1 cellular context compared by ENCODE assay signal in the genomic region with DNA sequence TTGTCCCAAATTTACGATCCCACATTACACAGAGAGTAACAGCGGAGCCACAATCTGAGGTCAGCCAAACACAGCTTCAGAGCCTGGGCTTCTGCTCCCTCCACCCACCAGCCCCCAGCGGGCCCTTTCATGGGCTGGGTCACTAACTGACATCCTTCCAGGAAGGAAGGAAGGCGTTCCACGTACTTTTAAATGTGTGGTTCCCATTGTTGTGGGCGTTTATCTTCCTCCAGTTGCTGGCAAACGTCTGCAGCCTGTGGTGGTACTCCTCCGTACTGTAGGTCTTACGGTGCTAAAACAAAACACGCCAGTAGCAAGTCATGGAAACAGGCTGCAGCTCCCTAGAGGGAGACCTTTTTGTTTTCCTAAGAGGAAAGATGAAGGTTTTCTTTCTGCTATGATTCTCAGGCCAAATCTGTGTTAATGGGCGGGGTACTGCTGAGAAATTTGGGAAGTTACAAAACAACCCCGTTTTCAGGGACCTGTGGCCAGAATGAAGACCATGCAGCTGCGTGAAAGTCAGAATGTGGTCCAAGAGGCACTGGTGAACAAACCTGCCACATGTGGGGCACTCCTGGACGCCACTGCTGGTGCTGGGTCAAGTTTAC.
TF ChIP-seq lines count a peak whose summit lies in the region.

No MANE protein-coding gene starts in this region.

TF ChIP-seq in K562, 482 proteins besides CTCF, POLR2A, EP300 and RAD21 (continued from another document and continues in another):
- TF ChIP-seq KDM1A (IDR thresholded peaks at IDR 0.05) (peak; percentile 55 to 68; a peak in 3 of 4 replicates), RUNX1 (IDR thresholded peaks at IDR 0.05; ENCODE audit: low read depth) (no peak), RBBP5 (IDR thresholded peaks at IDR 0.05; ENCODE audit: borderline replicate concordance, insufficient read depth, low read length, poor library complexity, severe bottlenecking) (no peak), SMARCA4 (IDR thresholded peaks at IDR 0.05) (peak; percentile 70), NONO (IDR thresholded peaks at IDR 0.05; ENCODE audit: low read depth in 2 of 2, low read length in 1 of 2) (0 out of 4 replicates have a peak, but pooled peaks of 1 of the 2 experiments have one; percentile 34), ZNF778 (CRISPR knock-in tag; IDR thresholded peaks at IDR 0.05) (no peak), STAG1 (CRISPR knock-in tag; IDR thresholded peaks at IDR 0.05; ENCODE audit: borderline replicate concordance) (no peak), MAFK (IDR thresholded peaks at IDR 0.05; ENCODE audit: low read length) (no peak), ZNF174 (CRISPR knock-in tag; IDR thresholded peaks at IDR 0.05) (no peak), SIX5 (IDR thresholded peaks at IDR 0.05; ENCODE audit: borderline replicate concordance in 1 of 2, insufficient read depth in 1 of 2, low read depth in 1 of 2, low read length in 2 of 2) (no peak), ZNF699 (CRISPR knock-in tag; IDR thresholded peaks at IDR 0.05; ENCODE audit: insufficient replicate concordance) (no peak), BHLHE40 (IDR thresholded peaks at IDR 0.05; ENCODE audit: low read length) (no peak; the same call in 1 of the 2 replicates), L3MBTL2 (IDR thresholded peaks at IDR 0.05) (no peak), FOSL1 (tag; conservative IDR thresholded peaks at IDR 0.05) (no peak), TBL1XR1 (IDR thresholded peaks at IDR 0.05; ENCODE audit: low read length in 2 of 2) (no peak), MCM5 (IDR thresholded peaks at IDR 0.05; ENCODE audit: low read depth) (no peak), ZNF717 (CRISPR knock-in tag; IDR thresholded peaks at IDR 0.05) (no peak), SP1 (CRISPR knock-in tag; IDR thresholded peaks at IDR 0.05) (no peak), U2AF2 (optimal IDR thresholded peaks at IDR 0.05; ENCODE audit: low read depth, low read length) (no peak), ZC3H11A (IDR thresholded peaks at IDR 0.05; ENCODE audit: low read depth, low read length) (no peak), CBX8 (IDR thresholded peaks at IDR 0.05; ENCODE audit: borderline replicate concordance, extremely low read depth, low read depth, low read length, poor library complexity, severe bottlenecking) (no peak), FOXA1 (IDR thresholded peaks at IDR 0.05; ENCODE audit: borderline replicate concordance) (no peak), CBX3 (IDR thresholded peaks at IDR 0.05; ENCODE audit: borderline replicate concordance in 1 of 2, low read length in 2 of 2) (peak in 1 of 2 experiments; percentile 37; a peak in 1 of 3 replicates)
- TF ChIP-seq, protein P1, sequence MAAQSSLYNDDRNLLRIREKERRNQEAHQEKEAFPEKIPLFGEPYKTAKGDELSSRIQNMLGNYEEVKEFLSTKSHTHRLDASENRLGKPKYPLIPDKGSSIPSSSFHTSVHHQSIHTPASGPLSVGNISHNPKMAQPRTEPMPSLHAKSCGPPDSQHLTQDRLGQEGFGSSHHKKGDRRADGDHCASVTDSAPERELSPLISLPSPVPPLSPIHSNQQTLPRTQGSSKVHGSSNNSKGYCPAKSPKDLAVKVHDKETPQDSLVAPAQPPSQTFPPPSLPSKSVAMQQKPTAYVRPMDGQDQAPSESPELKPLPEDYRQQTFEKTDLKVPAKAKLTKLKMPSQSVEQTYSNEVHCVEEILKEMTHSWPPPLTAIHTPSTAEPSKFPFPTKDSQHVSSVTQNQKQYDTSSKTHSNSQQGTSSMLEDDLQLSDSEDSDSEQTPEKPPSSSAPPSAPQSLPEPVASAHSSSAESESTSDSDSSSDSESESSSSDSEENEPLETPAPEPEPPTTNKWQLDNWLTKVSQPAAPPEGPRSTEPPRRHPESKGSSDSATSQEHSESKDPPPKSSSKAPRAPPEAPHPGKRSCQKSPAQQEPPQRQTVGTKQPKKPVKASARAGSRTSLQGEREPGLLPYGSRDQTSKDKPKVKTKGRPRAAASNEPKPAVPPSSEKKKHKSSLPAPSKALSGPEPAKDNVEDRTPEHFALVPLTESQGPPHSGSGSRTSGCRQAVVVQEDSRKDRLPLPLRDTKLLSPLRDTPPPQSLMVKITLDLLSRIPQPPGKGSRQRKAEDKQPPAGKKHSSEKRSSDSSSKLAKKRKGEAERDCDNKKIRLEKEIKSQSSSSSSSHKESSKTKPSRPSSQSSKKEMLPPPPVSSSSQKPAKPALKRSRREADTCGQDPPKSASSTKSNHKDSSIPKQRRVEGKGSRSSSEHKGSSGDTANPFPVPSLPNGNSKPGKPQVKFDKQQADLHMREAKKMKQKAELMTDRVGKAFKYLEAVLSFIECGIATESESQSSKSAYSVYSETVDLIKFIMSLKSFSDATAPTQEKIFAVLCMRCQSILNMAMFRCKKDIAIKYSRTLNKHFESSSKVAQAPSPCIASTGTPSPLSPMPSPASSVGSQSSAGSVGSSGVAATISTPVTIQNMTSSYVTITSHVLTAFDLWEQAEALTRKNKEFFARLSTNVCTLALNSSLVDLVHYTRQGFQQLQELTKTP (IDR thresholded peaks at IDR 0.05; ENCODE audit: low read depth in 1 of 2, partially characterized antibody in 2 of 2) = peak in 1 of 2 experiments; percentile 26
- TF ChIP-seq, protein P2, sequence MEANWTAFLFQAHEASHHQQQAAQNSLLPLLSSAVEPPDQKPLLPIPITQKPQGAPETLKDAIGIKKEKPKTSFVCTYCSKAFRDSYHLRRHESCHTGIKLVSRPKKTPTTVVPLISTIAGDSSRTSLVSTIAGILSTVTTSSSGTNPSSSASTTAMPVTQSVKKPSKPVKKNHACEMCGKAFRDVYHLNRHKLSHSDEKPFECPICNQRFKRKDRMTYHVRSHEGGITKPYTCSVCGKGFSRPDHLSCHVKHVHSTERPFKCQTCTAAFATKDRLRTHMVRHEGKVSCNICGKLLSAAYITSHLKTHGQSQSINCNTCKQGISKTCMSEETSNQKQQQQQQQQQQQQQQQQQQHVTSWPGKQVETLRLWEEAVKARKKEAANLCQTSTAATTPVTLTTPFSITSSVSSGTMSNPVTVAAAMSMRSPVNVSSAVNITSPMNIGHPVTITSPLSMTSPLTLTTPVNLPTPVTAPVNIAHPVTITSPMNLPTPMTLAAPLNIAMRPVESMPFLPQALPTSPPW (CRISPR knock-in tag; IDR thresholded peaks at IDR 0.05) = peak; percentile 57; the same call in 1 of the 2 replicates
- TF ChIP-seq, protein P3, sequence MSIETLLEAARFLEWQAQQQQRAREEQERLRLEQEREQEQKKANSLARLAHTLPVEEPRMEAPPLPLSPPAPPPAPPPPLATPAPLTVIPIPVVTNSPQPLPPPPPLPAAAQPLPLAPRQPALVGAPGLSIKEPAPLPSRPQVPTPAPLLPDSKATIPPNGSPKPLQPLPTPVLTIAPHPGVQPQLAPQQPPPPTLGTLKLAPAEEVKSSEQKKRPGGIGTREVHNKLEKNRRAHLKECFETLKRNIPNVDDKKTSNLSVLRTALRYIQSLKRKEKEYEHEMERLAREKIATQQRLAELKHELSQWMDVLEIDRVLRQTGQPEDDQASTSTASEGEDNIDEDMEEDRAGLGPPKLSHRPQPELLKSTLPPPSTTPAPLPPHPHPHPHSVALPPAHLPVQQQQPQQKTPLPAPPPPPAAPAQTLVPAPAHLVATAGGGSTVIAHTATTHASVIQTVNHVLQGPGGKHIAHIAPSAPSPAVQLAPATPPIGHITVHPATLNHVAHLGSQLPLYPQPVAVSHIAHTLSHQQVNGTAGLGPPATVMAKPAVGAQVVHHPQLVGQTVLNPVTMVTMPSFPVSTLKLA (conservative IDR thresholded peaks at IDR 0.05) = peak in 1 of 2 experiments; percentile 58; a peak in 2 of 4 replicates
- TF ChIP-seq, protein P4, sequence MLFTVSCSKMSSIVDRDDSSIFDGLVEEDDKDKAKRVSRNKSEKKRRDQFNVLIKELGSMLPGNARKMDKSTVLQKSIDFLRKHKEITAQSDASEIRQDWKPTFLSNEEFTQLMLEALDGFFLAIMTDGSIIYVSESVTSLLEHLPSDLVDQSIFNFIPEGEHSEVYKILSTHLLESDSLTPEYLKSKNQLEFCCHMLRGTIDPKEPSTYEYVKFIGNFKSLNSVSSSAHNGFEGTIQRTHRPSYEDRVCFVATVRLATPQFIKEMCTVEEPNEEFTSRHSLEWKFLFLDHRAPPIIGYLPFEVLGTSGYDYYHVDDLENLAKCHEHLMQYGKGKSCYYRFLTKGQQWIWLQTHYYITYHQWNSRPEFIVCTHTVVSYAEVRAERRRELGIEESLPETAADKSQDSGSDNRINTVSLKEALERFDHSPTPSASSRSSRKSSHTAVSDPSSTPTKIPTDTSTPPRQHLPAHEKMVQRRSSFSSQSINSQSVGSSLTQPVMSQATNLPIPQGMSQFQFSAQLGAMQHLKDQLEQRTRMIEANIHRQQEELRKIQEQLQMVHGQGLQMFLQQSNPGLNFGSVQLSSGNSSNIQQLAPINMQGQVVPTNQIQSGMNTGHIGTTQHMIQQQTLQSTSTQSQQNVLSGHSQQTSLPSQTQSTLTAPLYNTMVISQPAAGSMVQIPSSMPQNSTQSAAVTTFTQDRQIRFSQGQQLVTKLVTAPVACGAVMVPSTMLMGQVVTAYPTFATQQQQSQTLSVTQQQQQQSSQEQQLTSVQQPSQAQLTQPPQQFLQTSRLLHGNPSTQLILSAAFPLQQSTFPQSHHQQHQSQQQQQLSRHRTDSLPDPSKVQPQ (CRISPR knock-in tag; IDR thresholded peaks at IDR 0.05; ENCODE audit: borderline replicate concordance) = no peak
- TF ChIP-seq, protein P5, sequence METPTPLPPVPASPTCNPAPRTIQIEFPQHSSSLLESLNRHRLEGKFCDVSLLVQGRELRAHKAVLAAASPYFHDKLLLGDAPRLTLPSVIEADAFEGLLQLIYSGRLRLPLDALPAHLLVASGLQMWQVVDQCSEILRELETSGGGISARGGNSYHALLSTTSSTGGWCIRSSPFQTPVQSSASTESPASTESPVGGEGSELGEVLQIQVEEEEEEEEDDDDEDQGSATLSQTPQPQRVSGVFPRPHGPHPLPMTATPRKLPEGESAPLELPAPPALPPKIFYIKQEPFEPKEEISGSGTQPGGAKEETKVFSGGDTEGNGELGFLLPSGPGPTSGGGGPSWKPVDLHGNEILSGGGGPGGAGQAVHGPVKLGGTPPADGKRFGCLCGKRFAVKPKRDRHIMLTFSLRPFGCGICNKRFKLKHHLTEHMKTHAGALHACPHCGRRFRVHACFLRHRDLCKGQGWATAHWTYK (CRISPR knock-in tag; IDR thresholded peaks at IDR 0.05) = no peak
- TF ChIP-seq, protein P6, sequence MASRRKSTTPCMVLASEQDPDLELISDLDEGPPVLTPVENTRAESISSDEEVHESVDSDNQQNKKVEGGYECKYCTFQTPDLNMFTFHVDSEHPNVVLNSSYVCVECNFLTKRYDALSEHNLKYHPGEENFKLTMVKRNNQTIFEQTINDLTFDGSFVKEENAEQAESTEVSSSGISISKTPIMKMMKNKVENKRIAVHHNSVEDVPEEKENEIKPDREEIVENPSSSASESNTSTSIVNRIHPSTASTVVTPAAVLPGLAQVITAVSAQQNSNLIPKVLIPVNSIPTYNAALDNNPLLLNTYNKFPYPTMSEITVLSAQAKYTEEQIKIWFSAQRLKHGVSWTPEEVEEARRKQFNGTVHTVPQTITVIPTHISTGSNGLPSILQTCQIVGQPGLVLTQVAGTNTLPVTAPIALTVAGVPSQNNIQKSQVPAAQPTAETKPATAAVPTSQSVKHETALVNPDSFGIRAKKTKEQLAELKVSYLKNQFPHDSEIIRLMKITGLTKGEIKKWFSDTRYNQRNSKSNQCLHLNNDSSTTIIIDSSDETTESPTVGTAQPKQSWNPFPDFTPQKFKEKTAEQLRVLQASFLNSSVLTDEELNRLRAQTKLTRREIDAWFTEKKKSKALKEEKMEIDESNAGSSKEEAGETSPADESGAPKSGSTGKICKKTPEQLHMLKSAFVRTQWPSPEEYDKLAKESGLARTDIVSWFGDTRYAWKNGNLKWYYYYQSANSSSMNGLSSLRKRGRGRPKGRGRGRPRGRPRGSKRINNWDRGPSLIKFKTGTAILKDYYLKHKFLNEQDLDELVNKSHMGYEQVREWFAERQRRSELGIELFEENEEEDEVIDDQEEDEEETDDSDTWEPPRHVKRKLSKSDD (conservative IDR thresholded peaks at IDR 0.05; ENCODE audit: low read length) = no peak
- TF ChIP-seq, protein P7, sequence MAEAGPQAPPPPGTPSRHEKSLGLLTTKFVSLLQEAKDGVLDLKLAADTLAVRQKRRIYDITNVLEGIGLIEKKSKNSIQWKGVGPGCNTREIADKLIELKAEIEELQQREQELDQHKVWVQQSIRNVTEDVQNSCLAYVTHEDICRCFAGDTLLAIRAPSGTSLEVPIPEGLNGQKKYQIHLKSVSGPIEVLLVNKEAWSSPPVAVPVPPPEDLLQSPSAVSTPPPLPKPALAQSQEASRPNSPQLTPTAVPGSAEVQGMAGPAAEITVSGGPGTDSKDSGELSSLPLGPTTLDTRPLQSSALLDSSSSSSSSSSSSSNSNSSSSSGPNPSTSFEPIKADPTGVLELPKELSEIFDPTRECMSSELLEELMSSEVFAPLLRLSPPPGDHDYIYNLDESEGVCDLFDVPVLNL (CRISPR knock-in tag; IDR thresholded peaks at IDR 0.05; ENCODE audit: low read depth) = no peak
- TF ChIP-seq, protein P8, sequence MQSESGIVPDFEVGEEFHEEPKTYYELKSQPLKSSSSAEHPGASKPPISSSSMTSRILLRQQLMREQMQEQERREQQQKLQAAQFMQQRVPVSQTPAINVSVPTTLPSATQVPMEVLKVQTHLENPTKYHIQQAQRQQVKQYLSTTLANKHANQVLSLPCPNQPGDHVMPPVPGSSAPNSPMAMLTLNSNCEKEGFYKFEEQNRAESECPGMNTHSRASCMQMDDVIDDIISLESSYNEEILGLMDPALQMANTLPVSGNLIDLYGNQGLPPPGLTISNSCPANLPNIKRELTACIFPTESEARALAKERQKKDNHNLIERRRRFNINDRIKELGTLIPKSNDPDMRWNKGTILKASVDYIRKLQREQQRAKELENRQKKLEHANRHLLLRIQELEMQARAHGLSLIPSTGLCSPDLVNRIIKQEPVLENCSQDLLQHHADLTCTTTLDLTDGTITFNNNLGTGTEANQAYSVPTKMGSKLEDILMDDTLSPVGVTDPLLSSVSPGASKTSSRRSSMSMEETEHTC (IDR thresholded peaks at IDR 0.05) = no peak
- TF ChIP-seq, protein P9, sequence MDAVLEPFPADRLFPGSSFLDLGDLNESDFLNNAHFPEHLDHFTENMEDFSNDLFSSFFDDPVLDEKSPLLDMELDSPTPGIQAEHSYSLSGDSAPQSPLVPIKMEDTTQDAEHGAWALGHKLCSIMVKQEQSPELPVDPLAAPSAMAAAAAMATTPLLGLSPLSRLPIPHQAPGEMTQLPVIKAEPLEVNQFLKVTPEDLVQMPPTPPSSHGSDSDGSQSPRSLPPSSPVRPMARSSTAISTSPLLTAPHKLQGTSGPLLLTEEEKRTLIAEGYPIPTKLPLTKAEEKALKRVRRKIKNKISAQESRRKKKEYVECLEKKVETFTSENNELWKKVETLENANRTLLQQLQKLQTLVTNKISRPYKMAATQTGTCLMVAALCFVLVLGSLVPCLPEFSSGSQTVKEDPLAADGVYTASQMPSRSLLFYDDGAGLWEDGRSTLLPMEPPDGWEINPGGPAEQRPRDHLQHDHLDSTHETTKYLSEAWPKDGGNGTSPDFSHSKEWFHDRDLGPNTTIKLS (IDR thresholded peaks at IDR 0.05; ENCODE audit: borderline replicate concordance, low read depth) = no peak
- TF ChIP-seq, protein P10, sequence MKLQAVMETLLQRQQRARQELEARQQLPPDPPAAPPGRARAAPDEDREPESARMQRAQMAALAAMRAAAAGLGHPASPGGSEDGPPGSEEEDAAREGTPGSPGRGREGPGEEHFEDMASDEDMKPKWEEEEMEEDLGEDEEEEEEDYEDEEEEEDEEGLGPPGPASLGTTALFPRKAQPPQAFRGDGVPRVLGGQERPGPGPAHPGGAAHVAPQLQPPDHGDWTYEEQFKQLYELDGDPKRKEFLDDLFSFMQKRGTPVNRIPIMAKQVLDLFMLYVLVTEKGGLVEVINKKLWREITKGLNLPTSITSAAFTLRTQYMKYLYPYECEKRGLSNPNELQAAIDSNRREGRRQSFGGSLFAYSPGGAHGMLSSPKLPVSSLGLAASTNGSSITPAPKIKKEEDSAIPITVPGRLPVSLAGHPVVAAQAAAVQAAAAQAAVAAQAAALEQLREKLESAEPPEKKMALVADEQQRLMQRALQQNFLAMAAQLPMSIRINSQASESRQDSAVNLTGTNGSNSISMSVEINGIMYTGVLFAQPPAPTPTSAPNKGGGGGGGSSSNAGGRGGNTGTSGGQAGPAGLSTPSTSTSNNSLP (IDR thresholded peaks at IDR 0.05; ENCODE audit: borderline replicate concordance, low read depth, low read length) = no peak
